9 cellular contexts compared by ENCODE assay signal in genomic region chr16:80852261-80852872, GRCh38. TPM values are rescaled to one million over a fixed set of nuclear protein-coding genes. Genes with fewer than 3 reads are reported as not detected.
DNase-seq lines count a peak whose midpoint lies in the region; ATAC-seq and TF ChIP-seq lines count a peak whose summit lies in the region.
"Had no signal": no experiment of that assay in that cellular context is flagged by ENCODE, and none has a peak within 500 bp of the region (broad histone marks: within the 10 kb centered on the region; RNA-seq: fewer than 3 reads in every experiment).

No MANE protein-coding gene starts in this region.

- H3K4me3 ChIP-seq in kidney epithelial cell (ENCODE audit: low read depth, low read length), result no peak overlapping the region

- H3K36me3 ChIP-seq in kidney epithelial cell (ENCODE audit: control insufficient read depth, insufficient read depth, low read length), result no peaks in the 10 kb centered on the region

- DNase-seq in AML-193 (lab: John Stamatoyannopoulos, UW) (peak; percentile 4 to 13), H4 (ENCODE audit: low spot score) (peak; percentile 43), kidney epithelial cell (ENCODE audit: low read depth) (no peak), immature natural killer cell (no peak)
- DNase-seq in activated CD4-positive, alpha-beta T cell treated with anti-CD3 and anti-CD28 coated beads, Interleukin-2, amount 10 ng/mL, durations not matched to agents 24 days and 14 days, result peak; percentile 68

- TF ChIP-seq CTCF in kidney epithelial cell (IDR thresholded peaks at IDR 0.05; ENCODE audit: insufficient read depth, low read length, poor library complexity, severe bottlenecking), result peak; percentile 51

- no peaks in the 10 kb centered on the region for H3K36me3 Mint-ChIP-seq in activated CD4-positive, alpha-beta T cell treated with anti-CD3 and anti-CD28 coated beads, Interleukin-2, amount 10 ng/mL, durations not matched to agents 24 days and 14 days (ENCODE audit: low read depth)
- no peaks in the 10 kb centered on the region for H3K36me3 Mint-ChIP-seq in immature natural killer cell
- H3K36me3 Mint-ChIP-seq: activated naive CD8-positive, alpha-beta T cell had no signal

- intact Hi-C loops in activated CD4-positive, alpha-beta T cell treated with anti-CD3 and anti-CD28 coated beads, Interleukin-2, amount 10 ng/mL, durations not matched to agents 24 days and 14 days (cut with micrococcal nuclease), result loop anchor here (1.0 kb wide), 1 partner anchor 325 kb away; no protein-coding TSS in a partner anchor

- H3K4me3 Mint-ChIP-seq in activated CD4-positive, alpha-beta T cell treated with anti-CD3 and anti-CD28 coated beads, Interleukin-2, amount 10 ng/mL, durations not matched to agents 24 days and 14 days, result no peak overlapping the region
- H3K4me3 Mint-ChIP-seq in immature natural killer cell, result no peak overlapping the region
- H3K4me3 Mint-ChIP-seq: activated naive CD8-positive, alpha-beta T cell had no signal

- peaks cover under 1% of the 10 kb centered on the region for H3K4me1 Mint-ChIP-seq in activated CD4-positive, alpha-beta T cell treated with anti-CD3 and anti-CD28 coated beads, Interleukin-2, amount 10 ng/mL, durations not matched to agents 24 days and 14 days
- no peaks in the 10 kb centered on the region for H3K4me1 Mint-ChIP-seq in immature natural killer cell

- no peaks in the 10 kb centered on the region for H3K27me3 ChIP-seq in kidney epithelial cell (ENCODE audit: control insufficient read depth, insufficient read depth, low read length)

- no peak overlapping the region for H3K27ac Mint-ChIP-seq in activated CD4-positive, alpha-beta T cell treated with anti-CD3 and anti-CD28 coated beads, Interleukin-2, amount 10 ng/mL, durations not matched to agents 24 days and 14 days
- H3K27ac Mint-ChIP-seq in immature natural killer cell, result no peak overlapping the region
- H3K27ac Mint-ChIP-seq: activated naive CD8-positive, alpha-beta T cell had no signal

- peaks cover 7% of the 10 kb centered on the region for H3K27me3 Mint-ChIP-seq in activated CD4-positive, alpha-beta T cell treated with anti-CD3 and anti-CD28 coated beads, Interleukin-2, amount 10 ng/mL, durations not matched to agents 24 days and 14 days
- peaks cover 0 to 3% (median 2%) of the 10 kb centered on the region in 3 donors for H3K27me3 Mint-ChIP-seq in immature natural killer cell (ENCODE audit: low read depth in 3 of 3)

- H3K9me3 Mint-ChIP-seq in activated CD4-positive, alpha-beta T cell treated with anti-CD3 and anti-CD28 coated beads, Interleukin-2, amount 10 ng/mL, durations not matched to agents 24 days and 14 days, result no peaks in the 10 kb centered on the region
- no peaks in the 10 kb centered on the region for H3K9me3 Mint-ChIP-seq in immature natural killer cell

- ATAC-seq in HG03565 (IDR thresholded peaks at IDR 0.05; ENCODE audit: unreplicated experiment) (no peak), GM21423 (IDR thresholded peaks at IDR 0.05; ENCODE audit: unreplicated experiment) (no peak), GM19035 (IDR thresholded peaks at IDR 0.05; ENCODE audit: unreplicated experiment) (no peak)

RNA-seq across cellular contexts. Expression of gene CDYL2, which starts 48.0 kb away (rescaled TPM):
- 4.8 and 5.7 TPM in 2 replicates for total RNA-seq in H4 (2014; rRNA removed; shearing (Covaris generic))
- 63.3 and 66.9 TPM in 2 replicates for total RNA-seq in activated CD4-positive, alpha-beta T cell treated with anti-CD3 and anti-CD28 coated beads, Interleukin-2, amount 10 ng/mL, durations not matched to agents 24 days and 14 days
- total RNA-seq in kidney epithelial cell, result 8.4 and 18.9 TPM in 2 replicates
- under 1 TPM in 1 of 3 donors, not detected in 2; 0.21 TPM for polyA plus RNA-seq in immature natural killer cell

Comparison
In these comparisons a context has a peak if more than half of its experiments do, and no peak if none do; other contexts are left out.
1. DNase-seq: peak in AML-193 (2 of 2), H4 (single experiment) and activated CD4-positive, alpha-beta T cell treated with anti-CD3 and anti-CD28 coated beads, Interleukin-2, amount 10 ng/mL, durations not matched to agents 24 days and 14 days (single experiment); none in kidney epithelial cell (single experiment) and immature natural killer cell (0 of 3).